ENCODE assay signal across 7 cellular contexts in genomic region chr14:104653130-104653920, GRCh38. TPM values are rescaled to one million over a fixed set of nuclear protein-coding genes. Genes with fewer than 3 reads are reported as not detected.
"Had no signal": no experiment of that assay in that cellular context is flagged by ENCODE, and none has a peak within 500 bp of the region (broad histone marks: within the 10 kb centered on the region; RNA-seq: fewer than 3 reads in every experiment).

No MANE protein-coding gene starts in this region.

RNA-seq across cellular contexts. Expression of gene TMEM179, which starts 48.8 kb away (rescaled TPM):
- total RNA-seq: natural killer cell, omental fat pad, spleen, subcutaneous adipose tissue, thoracic aorta, upper lobe of left lung had no signal
- polyA plus RNA-seq: naive thymus-derived CD4-positive, alpha-beta T cell had no signal
